In genomic region chr1:8740034-8740449, GRCh38 we compare ENCODE assay signal across 1 cellular context.
A peak's percentile ranks its signal among the peaks of the same experiment; 100 is the strongest.
TF ChIP-seq lines count a peak whose summit lies in the region.

No MANE protein-coding gene starts in this region.

TF ChIP-seq in HepG2, 621 proteins besides CTCF, POLR2A, EP300 and RAD21 (continued from another document and continues in another):
- no peak for TF ChIP-seq AKNA (CRISPR knock-in tag; IDR thresholded peaks at IDR 0.05; ENCODE audit: borderline replicate concordance)
- no peak for TF ChIP-seq ZBTB39 (CRISPR knock-in tag; IDR thresholded peaks at IDR 0.05)
- no peak for TF ChIP-seq ZBTB8A (CRISPR knock-in tag; IDR thresholded peaks at IDR 0.05; ENCODE audit: borderline replicate concordance, low read depth)
- TF ChIP-seq ASH2L (IDR thresholded peaks at IDR 0.05; ENCODE audit: insufficient read length, low read depth, low read length): peak; percentile 43
- TF ChIP-seq ZGPAT (CRISPR knock-in tag; IDR thresholded peaks at IDR 0.05): peak; percentile 80
- no peak for TF ChIP-seq JARID2 (CRISPR knock-in tag; IDR thresholded peaks at IDR 0.05; ENCODE audit: insufficient replicate concordance)
- no peak for TF ChIP-seq NR1H2 (CRISPR knock-in tag; IDR thresholded peaks at IDR 0.05; ENCODE audit: borderline replicate concordance, low read depth)
- peak; percentile 78 for TF ChIP-seq ELF3 (CRISPR knock-in tag; IDR thresholded peaks at IDR 0.05)
- TF ChIP-seq ATF3 (CRISPR knock-in tag; IDR thresholded peaks at IDR 0.05): no peak; the same call in 1 of the 2 replicates
- no peak for TF ChIP-seq ZSCAN30 (CRISPR knock-in tag; IDR thresholded peaks at IDR 0.05)
- TF ChIP-seq ZNF501 (CRISPR knock-in tag; IDR thresholded peaks at IDR 0.05): no peak
- no peak for TF ChIP-seq ATAD3A (CRISPR knock-in tag; IDR thresholded peaks at IDR 0.05)
- TF ChIP-seq TAF1 (CRISPR knock-in tag; IDR thresholded peaks at IDR 0.05): no peak
- TF ChIP-seq ZNF224 (CRISPR knock-in tag; IDR thresholded peaks at IDR 0.05): no peak
- no peak for TF ChIP-seq ZFP41 (CRISPR knock-in tag; IDR thresholded peaks at IDR 0.05; ENCODE audit: borderline replicate concordance)
- TF ChIP-seq ONECUT2 (CRISPR knock-in tag; IDR thresholded peaks at IDR 0.05): peak; percentile 27; the same call in 1 of the 2 replicates
- TF ChIP-seq PAF1 (CRISPR knock-in tag; IDR thresholded peaks at IDR 0.05): no peak
- no peak for TF ChIP-seq HDAC1 (CRISPR knock-in tag; IDR thresholded peaks at IDR 0.05)
- TF ChIP-seq ATF7 (IDR thresholded peaks at IDR 0.05): peak; percentile 19; the same call in 1 of the 2 replicates
- no peak for TF ChIP-seq ATF7 (CRISPR knock-in tag; IDR thresholded peaks at IDR 0.05)
- no peak for TF ChIP-seq MTERF4 (CRISPR knock-in tag; IDR thresholded peaks at IDR 0.05)
- peak; percentile 67; the same call in 1 of the 2 replicates for TF ChIP-seq MIER2 (CRISPR knock-in tag; IDR thresholded peaks at IDR 0.05)
- no peak for TF ChIP-seq ZNF567 (CRISPR knock-in tag; IDR thresholded peaks at IDR 0.05; ENCODE audit: borderline replicate concordance)
- 0 out of 2 replicates have a peak, but pooled peaks have one; percentile 13 for TF ChIP-seq ZNF629 (CRISPR knock-in tag; conservative IDR thresholded peaks at IDR 0.05)
- no peak for TF ChIP-seq PRDM15 (CRISPR knock-in tag; IDR thresholded peaks at IDR 0.05)
- TF ChIP-seq GPBP1L1 (CRISPR knock-in tag; IDR thresholded peaks at IDR 0.05): no peak
- TF ChIP-seq ZNF720 (CRISPR knock-in tag; IDR thresholded peaks at IDR 0.05): no peak
- TF ChIP-seq USF2 (IDR thresholded peaks at IDR 0.05; ENCODE audit: low read depth, low read length): no peak
- no peak for TF ChIP-seq USF2 (CRISPR knock-in tag; IDR thresholded peaks at IDR 0.05; ENCODE audit: borderline replicate concordance)
- no peak for TF ChIP-seq MEIS2 (CRISPR knock-in tag; IDR thresholded peaks at IDR 0.05)
- TF ChIP-seq MYNN (CRISPR knock-in tag; IDR thresholded peaks at IDR 0.05; ENCODE audit: low read depth): no peak
- TF ChIP-seq DRAP1 (CRISPR knock-in tag; IDR thresholded peaks at IDR 0.05): peak; percentile 61; the same call in 1 of the 2 replicates
- TF ChIP-seq HNRNPL (IDR thresholded peaks at IDR 0.05; ENCODE audit: low read depth, low read length): no peak
- peak; percentile 82 for TF ChIP-seq TRIM24 (CRISPR knock-in tag; IDR thresholded peaks at IDR 0.05)
- no peak for TF ChIP-seq DR1 (CRISPR knock-in tag; IDR thresholded peaks at IDR 0.05)
- TF ChIP-seq SRY (CRISPR knock-in tag; IDR thresholded peaks at IDR 0.05): no peak
- no peak for TF ChIP-seq FLYWCH1 (CRISPR knock-in tag; IDR thresholded peaks at IDR 0.05)
- TF ChIP-seq ZNF790 (CRISPR knock-in tag; IDR thresholded peaks at IDR 0.05; ENCODE audit: borderline replicate concordance): no peak
- no peak for TF ChIP-seq KDM2A (CRISPR knock-in tag; IDR thresholded peaks at IDR 0.05; ENCODE audit: borderline replicate concordance, low read depth)
- no peak for TF ChIP-seq TBP (CRISPR knock-in tag; IDR thresholded peaks at IDR 0.05)
- no peak for TF ChIP-seq ZBTB2 (CRISPR knock-in tag; IDR thresholded peaks at IDR 0.05; ENCODE audit: low read depth)
- TF ChIP-seq ZBTB21 (CRISPR knock-in tag; IDR thresholded peaks at IDR 0.05): 0 out of 2 replicates have a peak, but pooled peaks have one; percentile 39
